Comparison of ENCODE assay signal across 8 cellular contexts in the genomic region with DNA sequence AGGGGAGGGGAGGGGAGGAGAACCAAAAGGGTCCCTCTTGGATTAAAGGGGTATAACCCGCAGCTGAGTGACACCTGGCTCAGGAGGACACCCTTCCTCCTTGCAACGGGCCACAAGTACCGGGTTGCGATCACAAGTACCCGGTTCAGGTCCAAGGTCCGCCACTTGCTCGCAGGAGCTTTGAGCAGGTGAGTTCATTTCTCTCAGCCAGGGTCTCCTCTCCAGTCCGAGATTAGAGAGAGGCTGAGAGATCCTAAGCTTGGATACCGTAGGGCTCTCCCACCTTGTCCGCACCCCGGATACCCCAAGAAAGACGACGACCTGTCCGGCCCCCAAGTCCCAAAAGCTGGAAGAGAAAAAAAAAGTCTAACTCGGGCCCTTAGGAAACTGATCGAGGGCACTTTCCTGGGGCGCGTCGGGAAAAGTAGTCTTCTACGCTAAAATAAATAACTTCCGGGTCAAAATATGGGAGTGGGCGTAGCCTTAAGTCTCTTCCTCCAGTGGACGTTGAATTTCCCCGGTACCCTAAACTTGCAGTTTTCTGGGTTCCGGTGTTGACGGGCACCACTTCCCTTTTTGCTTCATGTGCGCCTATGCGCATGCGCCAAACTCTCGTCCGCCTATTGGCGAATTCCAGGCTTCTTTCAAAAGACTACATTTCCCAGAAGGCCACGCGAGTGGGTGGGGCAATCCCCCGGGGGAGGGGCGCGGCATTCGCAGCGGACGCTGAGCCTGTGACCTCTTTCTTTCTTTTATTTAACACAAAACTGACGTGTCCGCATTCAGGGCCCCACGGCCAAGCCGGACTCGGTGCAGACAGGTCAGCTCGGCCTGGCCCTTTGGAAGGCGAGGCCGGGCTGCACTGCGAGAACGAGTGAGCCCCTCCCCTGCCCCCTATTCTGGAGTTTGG. TPM values are rescaled to one million over a fixed set of nuclear protein-coding genes. Genes with fewer than 3 reads are reported as not detected.
DNase-seq lines count a peak whose midpoint lies in the region; ATAC-seq and TF ChIP-seq lines count a peak whose summit lies in the region.

No MANE protein-coding gene starts in this region.

- peak overlapping the region; percentile 93 for H3K4me3 Mint-ChIP-seq in activated T-helper 17 cell treated with anti-CD3 and anti-CD28 coated beads, Interleukin-2, amount 50 U/mL, for 72 hours
- H3K4me3 Mint-ChIP-seq in naive thymus-derived CD4-positive, alpha-beta T cell: peak overlapping the region; percentile 80 to 98 (median 94)
- H3K4me3 Mint-ChIP-seq in stimulated activated memory B cell treated with anti-CD40 and anti-IgM and Interleukin-4, amounts not matched to agents 10 μg/mL and 1 μg/mL and 100 μg/mL, for 72 hours: peak overlapping the region; percentile 96

- intact Hi-C loops in naive thymus-derived CD4-positive, alpha-beta T cell (cut with micrococcal nuclease): loop anchor here (1.0 to 10.0 kb wide), 17 partner anchors 8 to 964 kb away; partner anchors contain the start of genes C19orf53 (in 2 of the 2), NACC1 (in 2 of the 2), PRKACA (in 2 of the 2) and RFX1 (in 2 of the 2)

- H3K36me3 Mint-ChIP-seq in activated T-helper 17 cell treated with anti-CD3 and anti-CD28 coated beads, Interleukin-2, amount 50 U/mL, for 72 hours (ENCODE audit: low read depth): peaks cover 7% of the 10 kb centered on the region
- no peaks in the 10 kb centered on the region for H3K36me3 Mint-ChIP-seq in naive thymus-derived CD4-positive, alpha-beta T cell
- peaks cover 5% of the 10 kb centered on the region for H3K36me3 Mint-ChIP-seq in stimulated activated memory B cell treated with anti-CD40 and anti-IgM and Interleukin-4, amounts not matched to agents 10 μg/mL and 1 μg/mL and 100 μg/mL, for 72 hours

- H3K4me1 ChIP-seq in naive thymus-derived CD4-positive, alpha-beta T cell (ENCODE audit: control insufficient read depth in 2 of 2, insufficient read depth in 2 of 2, low read length in 2 of 2): peaks cover 5 to 15% of the 10 kb centered on the region in 2 donors

- peak; percentile 100 for DNase-seq in EH (ENCODE audit: low read depth)
- DNase-seq in GOT3 (lab: John Stamatoyannopoulos, UW): peak; percentile 98
- peak; percentile 99 for DNase-seq in LHCN-M2 (ENCODE audit: low read depth)
- peak; percentile 99 for DNase-seq in RPMI7951 (ENCODE audit: low read depth)
- peak; percentile 100 for DNase-seq in fibroblast of mammary gland (ENCODE audit: low read depth)
- DNase-seq in naive thymus-derived CD4-positive, alpha-beta T cell: peak; percentile 96 to 100 (median 99)

- H3K27me3 Mint-ChIP-seq in activated T-helper 17 cell treated with anti-CD3 and anti-CD28 coated beads, Interleukin-2, amount 50 U/mL, for 72 hours: no peaks in the 10 kb centered on the region
- H3K27me3 Mint-ChIP-seq in naive thymus-derived CD4-positive, alpha-beta T cell: no peaks in the 10 kb centered on the region
- no peaks in the 10 kb centered on the region for H3K27me3 Mint-ChIP-seq in stimulated activated memory B cell treated with anti-CD40 and anti-IgM and Interleukin-4, amounts not matched to agents 10 μg/mL and 1 μg/mL and 100 μg/mL, for 72 hours

- peak overlapping the region; percentile 80 for H3K27ac ChIP-seq in naive thymus-derived CD4-positive, alpha-beta T cell (ENCODE audit: low read depth, low read length)

- no peaks in the 10 kb centered on the region for H3K36me3 ChIP-seq in naive thymus-derived CD4-positive, alpha-beta T cell (ENCODE audit: control insufficient read depth in 2 of 3, insufficient read depth in 3 of 3, low read length in 3 of 3)

- H3K27me3 ChIP-seq in naive thymus-derived CD4-positive, alpha-beta T cell (ENCODE audit: control insufficient read depth in 2 of 2, insufficient read depth in 2 of 2, low read length in 2 of 2): no peaks in the 10 kb centered on the region

- no peaks in the 10 kb centered on the region for H3K9me3 ChIP-seq in naive thymus-derived CD4-positive, alpha-beta T cell (ENCODE audit: control insufficient read depth in 2 of 3, low read length in 3 of 3)

- TF ChIP-seq CTCF in fibroblast of mammary gland (conservative IDR thresholded peaks at IDR 0.05; ENCODE audit: control insufficient read depth, insufficient read depth, low read depth, low read length): no peak

- POLR2A ChIA-PET in naive thymus-derived CD4-positive, alpha-beta T cell (lab: Charles Lee): interaction anchor here (0.5 to 3.3 kb wide), 14 partner anchors 9 to 415 kb away, joined by 3 to 24 read pairs (median 4); partner anchors contain the start of genes ASF1B, GIPC1, IL27RA and RFX1

- CTCF ChIA-PET in naive thymus-derived CD4-positive, alpha-beta T cell (lab: Charles Lee): interaction anchor here (0.6 to 2.0 kb wide), 6 partner anchors 8 to 202 kb away, joined by 3 to 6 read pairs (median 5); partner anchors contain the start of gene ASF1B

- H3K4me3 ChIP-seq in fibroblast of mammary gland (ENCODE audit: control insufficient read depth, low read depth, low read length): peak overlapping the region; percentile 86
- peak overlapping the region; percentile 86 for H3K4me3 ChIP-seq in naive thymus-derived CD4-positive, alpha-beta T cell (ENCODE audit: low read length)

- H3K27ac Mint-ChIP-seq in activated T-helper 17 cell treated with anti-CD3 and anti-CD28 coated beads, Interleukin-2, amount 50 U/mL, for 72 hours: peak overlapping the region; percentile 98
- peak overlapping the region; percentile 86 to 98 (median 95) for H3K27ac Mint-ChIP-seq in naive thymus-derived CD4-positive, alpha-beta T cell
- H3K27ac Mint-ChIP-seq in stimulated activated memory B cell treated with anti-CD40 and anti-IgM and Interleukin-4, amounts not matched to agents 10 μg/mL and 1 μg/mL and 100 μg/mL, for 72 hours: peak overlapping the region; percentile 90

- H3K9me3 Mint-ChIP-seq in activated T-helper 17 cell treated with anti-CD3 and anti-CD28 coated beads, Interleukin-2, amount 50 U/mL, for 72 hours: no peaks in the 10 kb centered on the region
- peaks cover 0 to 1% (median 0%) of the 10 kb centered on the region in 11 donors for H3K9me3 Mint-ChIP-seq in naive thymus-derived CD4-positive, alpha-beta T cell
- H3K9me3 Mint-ChIP-seq in stimulated activated memory B cell treated with anti-CD40 and anti-IgM and Interleukin-4, amounts not matched to agents 10 μg/mL and 1 μg/mL and 100 μg/mL, for 72 hours: no peaks in the 10 kb centered on the region

- ATAC-seq in activated T-helper 17 cell treated with anti-CD3 and anti-CD28 coated beads, Interleukin-2, amount 50 U/mL, for 72 hours (replicated peaks): peak; percentile 96
- peak; percentile 97 for ATAC-seq in naive thymus-derived CD4-positive, alpha-beta T cell
- ATAC-seq in stimulated activated memory B cell treated with anti-CD40 and anti-IgM and Interleukin-4, amounts not matched to agents 10 μg/mL and 1 μg/mL and 100 μg/mL, for 72 hours: peak; percentile 96

- peaks cover 3% of the 10 kb centered on the region for H3K4me1 Mint-ChIP-seq in activated T-helper 17 cell treated with anti-CD3 and anti-CD28 coated beads, Interleukin-2, amount 50 U/mL, for 72 hours
- peaks cover 0 to 27% (median 17%) of the 10 kb centered on the region in 7 donors for H3K4me1 Mint-ChIP-seq in naive thymus-derived CD4-positive, alpha-beta T cell
- H3K4me1 Mint-ChIP-seq in stimulated activated memory B cell treated with anti-CD40 and anti-IgM and Interleukin-4, amounts not matched to agents 10 μg/mL and 1 μg/mL and 100 μg/mL, for 72 hours: peaks cover 5% of the 10 kb centered on the region

RNA-seq across cellular contexts. Expression of gene C19orf67, which starts 4.4 kb away (rescaled TPM):
- not detected in 2 replicates for total RNA-seq in LHCN-M2 (2014; rRNA removed)
- 0.05 TPM for polyA plus RNA-seq in LHCN-M2 (2012)
- 0.59 TPM in 1 of 2 replicates, not detected in the other for total RNA-seq in RPMI7951 (2014; rRNA removed; shearing (Covaris generic))
- total RNA-seq in activated T-helper 17 cell treated with anti-CD3 and anti-CD28 coated beads, Interleukin-2, amount 50 U/mL, for 72 hours: under 1 TPM in 1 of 2 donors, not detected in 1; 0.42 TPM
- under 1 TPM in 3 of 5 experiments, not detected in 2; 0.34 to 0.78 (median 0.60) TPM for total RNA-seq in naive thymus-derived CD4-positive, alpha-beta T cell
- not detected for polyA plus RNA-seq in naive thymus-derived CD4-positive, alpha-beta T cell

RNA-seq across cellular contexts. Expression of gene MISP3, which starts 8.6 kb away (rescaled TPM):
- total RNA-seq in LHCN-M2 (2014; rRNA removed): 0.19 and 0.34 TPM in 2 replicates
- 1.0 TPM for polyA plus RNA-seq in LHCN-M2 (2012)
- total RNA-seq in RPMI7951 (2014; rRNA removed; shearing (Covaris generic)): 4.1 and 6.7 TPM in 2 replicates
- 1 to 10 TPM; 1.5 to 4.1 TPM for total RNA-seq in activated T-helper 17 cell treated with anti-CD3 and anti-CD28 coated beads, Interleukin-2, amount 50 U/mL, for 72 hours
- total RNA-seq in naive thymus-derived CD4-positive, alpha-beta T cell: 1 to 10 TPM in 2 of 5 experiments, under 1 TPM in 3; 0.58 to 1.9 (median 0.91) TPM
- under 1 TPM; 0.18 to 0.19 TPM for polyA plus RNA-seq in naive thymus-derived CD4-positive, alpha-beta T cell

RNA-seq across cellular contexts. Expression of gene SAMD1, which starts 9.4 kb away (rescaled TPM):
- total RNA-seq in LHCN-M2 (2014; rRNA removed): 59.3 and 64.5 TPM in 2 replicates
- 27.4 TPM for polyA plus RNA-seq in LHCN-M2 (2012)
- 24.2 and 41.8 TPM in 2 replicates for total RNA-seq in RPMI7951 (2014; rRNA removed; shearing (Covaris generic))
- 10 to 100 TPM; 62.1 to 77.5 TPM for total RNA-seq in activated T-helper 17 cell treated with anti-CD3 and anti-CD28 coated beads, Interleukin-2, amount 50 U/mL, for 72 hours
- total RNA-seq in naive thymus-derived CD4-positive, alpha-beta T cell: 10 to 100 TPM; 32.6 to 87.3 (median 62.5) TPM
- polyA plus RNA-seq in naive thymus-derived CD4-positive, alpha-beta T cell: 1 to 10 TPM; 3.0 to 4.0 TPM

RNA-seq across cellular contexts. Expression of gene PALM3, which starts 19.3 kb away (rescaled TPM):
- 0.11 and 0.38 TPM in 2 replicates for total RNA-seq in LHCN-M2 (2014; rRNA removed)
- 0.22 TPM for polyA plus RNA-seq in LHCN-M2 (2012)
- under 0.01 TPM in 2 replicates for total RNA-seq in RPMI7951 (2014; rRNA removed; shearing (Covaris generic))
- not detected for total RNA-seq in activated T-helper 17 cell treated with anti-CD3 and anti-CD28 coated beads, Interleukin-2, amount 50 U/mL, for 72 hours
- total RNA-seq in naive thymus-derived CD4-positive, alpha-beta T cell: under 1 TPM in 1 of 5 experiments, not detected in 4; 0.22 TPM
- polyA plus RNA-seq in naive thymus-derived CD4-positive, alpha-beta T cell: not detected

RNA-seq across cellular contexts. Expression of gene PRKACA, which starts 36.4 kb away (rescaled TPM):
- total RNA-seq in LHCN-M2 (2014; rRNA removed): 64.7 and 76.2 TPM in 2 replicates
- polyA plus RNA-seq in LHCN-M2 (2012): 102 TPM
- 55.2 and 60.9 TPM in 2 replicates for total RNA-seq in RPMI7951 (2014; rRNA removed; shearing (Covaris generic))
- 10 to 100 TPM; 43.1 to 69.5 TPM for total RNA-seq in activated T-helper 17 cell treated with anti-CD3 and anti-CD28 coated beads, Interleukin-2, amount 50 U/mL, for 72 hours
- 100 to 1,000 TPM in 1 of 5 experiments, 10 to 100 TPM in 4; 41.3 to 101 (median 63.1) TPM for total RNA-seq in naive thymus-derived CD4-positive, alpha-beta T cell
- 1 to 10 TPM; 1.9 to 2.2 TPM for polyA plus RNA-seq in naive thymus-derived CD4-positive, alpha-beta T cell

Comparison
In these comparisons a context has a peak if more than half of its experiments do, and no peak if none do; other contexts are left out.
1. Peak in every context shown above with its lines: DNase-seq, ATAC-seq, H3K4me3 ChIP-seq and H3K27ac ChIP-seq.